13 cellular contexts compared by ENCODE assay signal in genomic region chr2:211879323-211879722, GRCh38.
DNase-seq lines count a peak whose midpoint lies in the region; ATAC-seq and TF ChIP-seq lines count a peak whose summit lies in the region.
"Had no signal": no experiment of that assay in that cellular context is flagged by ENCODE, and none has a peak within 500 bp of the region (broad histone marks: within the 10 kb centered on the region; RNA-seq: fewer than 3 reads in every experiment).

No MANE protein-coding gene starts in this region.

- ATAC-seq in Panc1, result no peak
- ATAC-seq in foreskin keratinocyte, result peak; percentile 32
- no peak for ATAC-seq in GM19455 (IDR thresholded peaks at IDR 0.05; ENCODE audit: unreplicated experiment)
- ATAC-seq in esophagus mucosa, result no peak
- ATAC-seq: Right ventricle myocardium inferior had no signal

- no TSS peak for BruUV-seq in Panc1 (replicated peaks; lab: Mats Ljungman, UMichigan)

- DNase-seq in ACHN (peak; percentile 8), Panc1 (ENCODE audit: low read depth, low spot score) (no peak), foreskin keratinocyte (no peak), NCI-H1092 (lab: John Stamatoyannopoulos, UW) (no peak)
- DNase-seq in activated naive CD4-positive, alpha-beta T cell treated with Interleukin-2 at 50 U/mL for 16 hours, result no peak
- DNase-seq: aorta; naive B cell; stimulated activated CD4-positive, alpha-beta T cell treated with anti-CD3 and anti-CD28 coated beads, Interleukin-4, amount 100 ng/mL, for 24 hours; thyroid gland had no signal

- H3K27ac ChIP-seq in Panc1 (ENCODE audit: low read length), result no peak overlapping the region
- H3K27ac ChIP-seq in foreskin keratinocyte, result no peak overlapping the region
- H3K27ac ChIP-seq: thyroid gland had no signal

- H3K9me3 ChIP-seq in Panc1 (ENCODE audit: control insufficient read depth, insufficient read depth, low read depth, low read length), result no peaks in the 10 kb centered on the region
- H3K9me3 ChIP-seq: thyroid gland had no signal

- H3K36me3 ChIP-seq in Panc1 (ENCODE audit: control insufficient read depth, insufficient read depth, low read length), result no peaks in the 10 kb centered on the region
- H3K36me3 ChIP-seq: thyroid gland had no signal

- H3K4me3 ChIP-seq in GM12875 (ENCODE audit: low read depth, low read length), result no peak overlapping the region
- no peak overlapping the region for H3K4me3 ChIP-seq in Panc1 (ENCODE audit: low read depth in 2 of 2, low read length in 2 of 2)
- H3K4me3 ChIP-seq: thyroid gland had no signal

- H3K4me1 ChIP-seq in Panc1 (ENCODE audit: control insufficient read depth, insufficient read depth, low read length) (no peaks in the 10 kb centered on the region), foreskin keratinocyte (no peaks in the 10 kb centered on the region)
- H3K4me1 ChIP-seq: thyroid gland had no signal

- POLR2A ChIA-PET in Panc1 (lab: Charles Lee), result no interaction called here

- H3K27me3 ChIP-seq in Panc1 (ENCODE audit: control insufficient read depth, insufficient read depth, low read length) (no peaks in the 10 kb centered on the region), foreskin keratinocyte (no peaks in the 10 kb centered on the region)
- H3K27me3 ChIP-seq: thyroid gland had no signal

- TF ChIP-seq CTCF in GM12875 (IDR thresholded peaks at IDR 0.05; ENCODE audit: borderline replicate concordance, insufficient read depth, low read depth, low read length), result peak; percentile 12; the same call in 1 of the 2 replicates
- TF ChIP-seq CTCF in Panc1 (IDR thresholded peaks at IDR 0.05), result peak; percentile 7; the same call in 1 of the 2 replicates
- peak; percentile 60 for TF ChIP-seq CTCF in foreskin keratinocyte (conservative IDR thresholded peaks at IDR 0.05)

- in situ Hi-C loops in ACHN (cut with HindIII; ENCODE audit: low pct_ligation_motif_present, low pct_unique_long_range_greater_than_20kb, low sequenced_read_pairs) (no loop called here), Panc1 (cut with HindIII; ENCODE audit: low pct_unique_long_range_greater_than_20kb, low sequenced_read_pairs) (no loop called here)

- intact Hi-C loops in Panc1 (cut with micrococcal nuclease; ENCODE audit: unreplicated experiment), result no loop called here

- CTCF ChIA-PET in Panc1 (lab: Charles Lee), result no interaction called here

Comparison
In these comparisons a context has a peak if more than half of its experiments do, and no peak if none do; other contexts are left out.
1. CTCF ChIP-seq: peak in every context shown above with its lines; median percentile 60 in foreskin keratinocyte; 12 in GM12875; 7 in Panc1.